Comparison of ENCODE assay signal across 10 cellular contexts in genomic region chr7:55250313-55250712, GRCh38.
DNase-seq lines count a peak whose midpoint lies in the region; ATAC-seq and TF ChIP-seq lines count a peak whose summit lies in the region.
"Had no signal": no experiment of that assay in that cellular context is flagged by ENCODE, and none has a peak within 500 bp of the region (broad histone marks: within the 10 kb centered on the region; RNA-seq: fewer than 3 reads in every experiment).

No MANE protein-coding gene starts in this region.

- H3K9me3 ChIP-seq in HEK293 (ENCODE audit: control insufficient read depth, insufficient read depth, low read depth, low read length) (no peaks in the 10 kb centered on the region), left lung (no peaks in the 10 kb centered on the region)

- DNase-seq in left lung = no peak
- DNase-seq in NCI-H187 treated with DMSO at 0.1 percent for 48 hours (lab: John Stamatoyannopoulos, UW) = no peak
- no peak for DNase-seq in DMS79 treated with DMSO at 0.1 percent for 48 hours (lab: John Stamatoyannopoulos, UW)
- no peak for DNase-seq in putamen (ENCODE audit: low spot score)
- DNase-seq: activated T-cell treated with anti-CD3 and anti-CD28 coated beads, Interleukin-2, amount 50 U/mL, for 72 hours; NCI-H1048 had no signal

- peak; percentile 81 for TF ChIP-seq CTCF in C4-2B (conservative IDR thresholded peaks at IDR 0.05)
- no peak for TF ChIP-seq CTCF in HEK293 (tag by site-specific recombination; IDR thresholded peaks at IDR 0.05)
- peak; percentile 48 for TF ChIP-seq CTCF in WI38 (IDR thresholded peaks at IDR 0.05; ENCODE audit: low read depth, low read length)
- TF ChIP-seq CTCF in left lung (IDR thresholded peaks at IDR 0.05) = peak; percentile 29 to 37

- CTCF ChIA-PET in HEK293 (lab: Yijun Ruan, JAX) = interaction anchor here (0.5 to 1.2 kb wide), 9 partner anchors 11 to 771 kb away, joined by 3 to 5 read pairs (median 4); no protein-coding TSS in a partner anchor

- H3K4me3 ChIP-seq in HEK293 (ENCODE audit: low read depth, low read length) = no peak overlapping the region
- H3K4me3 ChIP-seq in WI38 (ENCODE audit: low read depth, low read length) = no peak overlapping the region
- no peak overlapping the region for H3K4me3 ChIP-seq in left lung

- no peak for ATAC-seq in left lung
- no peak for ATAC-seq in HG02885 (IDR thresholded peaks at IDR 0.05; ENCODE audit: poor library complexity, unreplicated experiment)
- ATAC-seq: activated T-cell treated with anti-CD3 and anti-CD28 coated beads, Interleukin-2, amount 50 U/mL, for 72 hours had no signal

- POLR2A ChIA-PET in HEK293 (lab: Yijun Ruan, JAX) = no interaction called here

- H3K27ac ChIP-seq in C4-2B = no peak overlapping the region
- no peak overlapping the region for H3K27ac ChIP-seq in HEK293 (ENCODE audit: extremely low read depth, low read depth, low read length)
- H3K27ac ChIP-seq in left lung = no peak overlapping the region

- H3K27me3 ChIP-seq in left lung = peaks cover 0 to 22% of the 10 kb centered on the region in 2 donors

- H3K36me3 ChIP-seq in HEK293 (ENCODE audit: control insufficient read depth in 2 of 2, insufficient read depth in 1 of 2, low read length in 2 of 2) (no peaks in the 10 kb centered on the region), left lung (no peaks in the 10 kb centered on the region)

- H3K4me1 ChIP-seq in HEK293 (ENCODE audit: control insufficient read depth, insufficient read depth, low read length) (peaks cover 3% of the 10 kb centered on the region; the same call in 1 of the 2 replicates), left lung (peaks cover 4 to 13% of the 10 kb centered on the region in 2 donors)

- intact Hi-C loops in left lung (cut with DNase I) = no loop called here

TF ChIP-seq in HEK293, 187 proteins besides CTCF, POLR2A, EP300 and RAD21:
- TF ChIP-seq ZNF645 (tag by site-specific recombination; IDR thresholded peaks at IDR 0.05) = no peak
- peak; percentile 41; the same call in 1 of the 2 replicates for TF ChIP-seq IKZF3 (tag by site-specific recombination; IDR thresholded peaks at IDR 0.05)
